ENCODE assay signal across 8 cellular contexts in the genomic region with DNA sequence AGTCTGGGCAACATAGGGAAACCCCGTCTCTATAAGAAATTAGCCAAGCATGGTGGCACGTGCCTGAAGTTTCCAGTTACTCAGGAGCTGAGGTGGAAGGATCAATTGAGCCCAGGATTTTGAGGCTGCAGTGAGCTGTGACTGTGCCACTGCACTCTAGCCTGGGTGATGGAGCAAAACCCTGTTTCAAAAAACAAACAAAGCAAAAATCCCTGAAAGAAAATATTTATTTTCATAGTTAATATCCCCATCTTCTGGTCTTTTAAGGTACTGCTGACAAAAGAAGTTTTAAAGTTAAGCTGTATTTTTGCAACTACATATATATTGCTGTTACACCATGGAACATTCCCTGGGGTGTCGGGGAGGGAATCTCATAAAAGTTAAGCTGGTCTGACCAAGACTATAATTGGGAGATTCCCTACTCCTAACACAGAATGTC. TPM values are rescaled to one million over a fixed set of nuclear protein-coding genes. Genes with fewer than 3 reads are reported as not detected.
DNase-seq lines count a peak whose midpoint lies in the region; TF ChIP-seq lines count a peak whose summit lies in the region.

No MANE protein-coding gene starts in this region.

- no peaks in the 10 kb centered on the region for H3K9me2 ChIP-seq in OCI-LY1 (ENCODE audit: low read depth, low read length)

- no peak overlapping the region for H3K9ac ChIP-seq in OCI-LY1 (ENCODE audit: low read length)

- H3K79me2 ChIP-seq in OCI-LY1 (ENCODE audit: insufficient read depth, low read length), result no peaks in the 10 kb centered on the region

- 0 out of 2 replicates have a peak, but pooled peaks cover 5% of the 10 kb centered on the region for H3K36me3 ChIP-seq in OCI-LY1 (ENCODE audit: insufficient read depth, low read length)

- no peak overlapping the region for H3K4me3 ChIP-seq in OCI-LY1 (ENCODE audit: low read depth, low read length, poor library complexity, severe bottlenecking)
- H3K4me3 ChIP-seq in epithelial cell of proximal tubule (ENCODE audit: low read depth, low read length), result no peak overlapping the region
- no peak overlapping the region for H3K4me3 ChIP-seq in retinal pigment epithelial cell (ENCODE audit: low read length)

- no peak overlapping the region for H3K27ac ChIP-seq in OCI-LY1 (ENCODE audit: low read depth, low read length, poor library complexity, severe bottlenecking)

- TF ChIP-seq CTCF in OCI-LY1 (IDR thresholded peaks at IDR 0.05; ENCODE audit: low read length), result peak; percentile 47; the same call in 1 of the 2 replicates
- TF ChIP-seq CTCF in epithelial cell of proximal tubule (conservative IDR thresholded peaks at IDR 0.05; ENCODE audit: low read depth, low read length), result peak; percentile 53
- peak; percentile 45 for TF ChIP-seq CTCF in retinal pigment epithelial cell (conservative IDR thresholded peaks at IDR 0.05; ENCODE audit: low read depth, low read length)

- H4K20me1 ChIP-seq in OCI-LY1 (ENCODE audit: insufficient read depth, low read length), result no peaks in the 10 kb centered on the region

- H3K9me3 ChIP-seq in OCI-LY1 (ENCODE audit: low read length), result no peaks in the 10 kb centered on the region

- POLR2A ChIA-PET in activated CD4-positive, alpha-beta memory T cell treated with anti-CD3 and anti-CD28 coated beads, Interleukin-2, amount 10 ng/mL, durations not matched to agents 7 days and 5 days (lab: Charles Lee), result no interaction called here

- H3K4me2 ChIP-seq in OCI-LY1 (ENCODE audit: low read length), result no peak overlapping the region

- H3K9me3 Mint-ChIP-seq in activated CD4-positive, alpha-beta memory T cell treated with anti-CD3 and anti-CD28 coated beads, Interleukin-2, amount 10 ng/mL, durations not matched to agents 7 days and 5 days, result no peaks in the 10 kb centered on the region

- no peak overlapping the region for H2AFZ ChIP-seq in OCI-LY1 (ENCODE audit: low read length)

- H3K27me3 Mint-ChIP-seq in activated CD4-positive, alpha-beta memory T cell treated with anti-CD3 and anti-CD28 coated beads, Interleukin-2, amount 10 ng/mL, durations not matched to agents 7 days and 5 days, result no peaks in the 10 kb centered on the region

- peaks cover 4% of the 10 kb centered on the region for H3K4me1 ChIP-seq in OCI-LY1 (ENCODE audit: insufficient read depth, low read length, severe bottlenecking)

- no peak overlapping the region for H3K4me3 Mint-ChIP-seq in activated CD4-positive, alpha-beta memory T cell treated with anti-CD3 and anti-CD28 coated beads, Interleukin-2, amount 10 ng/mL, durations not matched to agents 7 days and 5 days

- peaks cover 4% of the 10 kb centered on the region for H3K36me3 Mint-ChIP-seq in activated CD4-positive, alpha-beta memory T cell treated with anti-CD3 and anti-CD28 coated beads, Interleukin-2, amount 10 ng/mL, durations not matched to agents 7 days and 5 days (ENCODE audit: low read depth)

- no peaks in the 10 kb centered on the region for H3F3A ChIP-seq in OCI-LY1 (ENCODE audit: insufficient read depth, low read length)

- peaks cover 3% of the 10 kb centered on the region for H3K4me1 Mint-ChIP-seq in activated CD4-positive, alpha-beta memory T cell treated with anti-CD3 and anti-CD28 coated beads, Interleukin-2, amount 10 ng/mL, durations not matched to agents 7 days and 5 days

- CTCF ChIA-PET in activated CD4-positive, alpha-beta memory T cell treated with anti-CD3 and anti-CD28 coated beads, Interleukin-2, amount 10 ng/mL, durations not matched to agents 7 days and 5 days (lab: Charles Lee), result interaction anchor here (0.5 to 5.1 kb wide), 13 partner anchors 15 to 269 kb away, joined by 3 to 27 read pairs (median 4); a partner anchor contains a TSS

- no peak overlapping the region for H3K27ac Mint-ChIP-seq in activated CD4-positive, alpha-beta memory T cell treated with anti-CD3 and anti-CD28 coated beads, Interleukin-2, amount 10 ng/mL, durations not matched to agents 7 days and 5 days

- no peaks in the 10 kb centered on the region for H3K27me3 ChIP-seq in OCI-LY1 (ENCODE audit: insufficient read depth, low read length)

- DNase-seq in GM03348 (ENCODE audit: low spot score), result peak; percentile 12
- DNase-seq in epithelial cell of proximal tubule (ENCODE audit: low read depth), result peak; percentile 75
- no peak for DNase-seq in retinal pigment epithelial cell (ENCODE audit: low read depth)
- DNase-seq in DMS153 treated with DMSO at 0.1 percent for 48 hours (lab: John Stamatoyannopoulos, UW; ENCODE audit: unreplicated experiment), result no peak
- no peak for DNase-seq in activated CD4-positive, CD25-positive, alpha-beta regulatory T cell (lab: John Stamatoyannopoulos, UW)
- DNase-seq in activated CD4-positive, alpha-beta memory T cell treated with anti-CD3 and anti-CD28 coated beads, Interleukin-2, amount 10 ng/mL, durations not matched to agents 7 days and 5 days, result no peak
- DNase-seq in effector CD4-positive, alpha-beta T cell, result no peak

RNA-seq across cellular contexts. Expression of a gene that starts 26.0 kb away (rescaled TPM):
- 3.4 and 5.8 TPM in 2 replicates for total RNA-seq in epithelial cell of proximal tubule
- 10 to 100 TPM; 31.3 to 31.5 TPM for total RNA-seq in activated CD4-positive, alpha-beta memory T cell treated with anti-CD3 and anti-CD28 coated beads, Interleukin-2, amount 10 ng/mL, durations not matched to agents 7 days and 5 days

Comparison
In these comparisons a context has a peak if more than half of its experiments do, and no peak if none do; other contexts are left out.
1. DNase-seq: peak in GM03348 (single experiment) and epithelial cell of proximal tubule (single experiment); none in retinal pigment epithelial cell (single experiment), DMS153 treated with DMSO at 0.1 percent for 48 hours (single experiment), activated CD4-positive, CD25-positive, alpha-beta regulatory T cell (0 of 4), activated CD4-positive, alpha-beta memory T cell treated with anti-CD3 and anti-CD28 coated beads, Interleukin-2, amount 10 ng/mL, durations not matched to agents 7 days and 5 days (single experiment) and effector CD4-positive, alpha-beta T cell (single experiment).
2. Peak in every context shown above with its lines, with median percentiles within 50 percentile points of each other: CTCF ChIP-seq.